ENCODE assay signal across 11 cellular contexts in the genomic region with DNA sequence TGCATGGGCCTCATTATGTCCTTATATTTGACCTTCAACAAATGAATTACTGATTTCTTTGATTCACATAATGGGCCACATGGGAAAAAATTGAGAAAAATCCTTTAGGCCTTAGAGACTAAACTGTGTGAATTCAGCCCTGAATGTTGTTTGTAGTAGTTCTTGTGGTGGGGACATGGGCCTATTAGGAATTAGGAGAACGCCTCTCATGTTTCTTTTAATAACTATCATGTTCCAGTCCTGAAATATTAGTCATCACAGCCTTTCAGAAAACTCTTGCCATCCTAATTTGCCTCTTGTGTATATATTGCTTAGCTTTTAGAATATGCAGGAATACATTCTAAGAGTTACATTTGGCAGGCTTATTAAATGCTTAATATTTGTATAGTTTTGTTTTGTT. TPM values are rescaled to one million over a fixed set of nuclear protein-coding genes. Genes with fewer than 3 reads are reported as not detected.
"Had no signal": no experiment of that assay in that cellular context is flagged by ENCODE, and none has a peak within 500 bp of the region (broad histone marks: within the 10 kb centered on the region; RNA-seq: fewer than 3 reads in every experiment).

No MANE protein-coding gene starts in this region.

RNA-seq across cellular contexts. Expression of a gene that starts 34.1 kb away (rescaled TPM):
- total RNA-seq: dorsolateral prefrontal cortex, foreskin keratinocyte, lower lobe of right lung, mesothelial cell of epicardium, mucosa of gallbladder, occipital lobe, prostate gland, thyroid gland, upper lobe of left lung, uterus had no signal
- polyA plus RNA-seq: esophagus, foreskin keratinocyte had no signal
